In the genomic region with DNA sequence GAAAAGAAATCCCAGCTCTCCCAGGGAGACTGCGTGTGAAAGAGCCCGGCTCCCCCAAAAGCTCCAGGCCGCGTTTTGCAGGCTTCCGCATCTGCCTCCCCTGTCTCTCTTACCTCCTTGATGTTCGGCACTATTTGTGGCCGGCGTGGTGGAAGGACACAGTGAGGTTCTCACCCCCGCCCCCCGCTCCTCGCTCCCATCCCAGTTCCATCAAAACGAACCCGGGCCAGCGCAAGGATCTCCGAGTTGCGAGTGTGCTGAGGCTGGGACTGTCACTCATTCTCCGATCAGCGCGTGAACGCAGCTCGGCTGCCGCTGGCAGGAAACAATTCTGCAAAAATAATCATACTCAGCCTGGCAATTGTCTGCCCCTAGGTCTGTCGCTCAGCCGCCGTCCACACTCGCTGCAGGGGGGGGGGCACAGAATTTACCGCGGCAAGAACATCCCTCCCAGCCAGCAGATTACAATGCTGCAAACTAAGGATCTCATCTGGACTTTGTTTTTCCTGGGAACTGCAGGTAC, we compare ENCODE assay signal across 1 cellular context.
TF ChIP-seq lines count a peak whose summit lies in the region.

A gene (plus strand): TSS at position 275 of the 523 bp plus-strand sequence.

TF ChIP-seq in IMR-90, 13 proteins besides CTCF, POLR2A, EP300 and RAD21 (continued from another document):
- TF ChIP-seq MAZ (IDR thresholded peaks at IDR 0.05; ENCODE audit: borderline replicate concordance, low read depth, low read length) (no peak), FOS (IDR thresholded peaks at IDR 0.05; ENCODE audit: low read depth, low read length) (no peak), CEBPB (IDR thresholded peaks at IDR 0.05; ENCODE audit: low read depth, low read length) (no peak), BHLHE40 (IDR thresholded peaks at IDR 0.05; ENCODE audit: low read depth, low read length) (no peak), NFE2L2 (IDR thresholded peaks at IDR 0.05; ENCODE audit: low read depth, low read length) (no peak), MXI1 (IDR thresholded peaks at IDR 0.05; ENCODE audit: borderline replicate concordance, low read depth, low read length) (no peak), SMC3 (IDR thresholded peaks at IDR 0.05; ENCODE audit: low read depth, low read length) (no peak), CHD1 (IDR thresholded peaks at IDR 0.05; ENCODE audit: low read depth, low read length) (no peak), MAFK (IDR thresholded peaks at IDR 0.05; ENCODE audit: low read depth, low read length) (no peak)
- TF ChIP-seq, protein P1, sequence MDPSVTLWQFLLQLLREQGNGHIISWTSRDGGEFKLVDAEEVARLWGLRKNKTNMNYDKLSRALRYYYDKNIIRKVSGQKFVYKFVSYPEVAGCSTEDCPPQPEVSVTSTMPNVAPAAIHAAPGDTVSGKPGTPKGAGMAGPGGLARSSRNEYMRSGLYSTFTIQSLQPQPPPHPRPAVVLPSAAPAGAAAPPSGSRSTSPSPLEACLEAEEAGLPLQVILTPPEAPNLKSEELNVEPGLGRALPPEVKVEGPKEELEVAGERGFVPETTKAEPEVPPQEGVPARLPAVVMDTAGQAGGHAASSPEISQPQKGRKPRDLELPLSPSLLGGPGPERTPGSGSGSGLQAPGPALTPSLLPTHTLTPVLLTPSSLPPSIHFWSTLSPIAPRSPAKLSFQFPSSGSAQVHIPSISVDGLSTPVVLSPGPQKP (IDR thresholded peaks at IDR 0.05; ENCODE audit: borderline replicate concordance, low read depth, low read length) = no peak
- TF ChIP-seq, protein P2, sequence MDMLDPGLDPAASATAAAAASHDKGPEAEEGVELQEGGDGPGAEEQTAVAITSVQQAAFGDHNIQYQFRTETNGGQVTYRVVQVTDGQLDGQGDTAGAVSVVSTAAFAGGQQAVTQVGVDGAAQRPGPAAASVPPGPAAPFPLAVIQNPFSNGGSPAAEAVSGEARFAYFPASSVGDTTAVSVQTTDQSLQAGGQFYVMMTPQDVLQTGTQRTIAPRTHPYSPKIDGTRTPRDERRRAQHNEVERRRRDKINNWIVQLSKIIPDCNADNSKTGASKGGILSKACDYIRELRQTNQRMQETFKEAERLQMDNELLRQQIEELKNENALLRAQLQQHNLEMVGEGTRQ (IDR thresholded peaks at IDR 0.05; ENCODE audit: low read depth, low read length) = no peak
